ENCODE assay signal across 8 cellular contexts in genomic region chr11:64251986-64252837, GRCh38. TPM values are rescaled to one million over a fixed set of nuclear protein-coding genes. Genes with fewer than 3 reads are reported as not detected.
DNase-seq lines count a peak whose midpoint lies in the region; ATAC-seq and TF ChIP-seq lines count a peak whose summit lies in the region.

No MANE protein-coding gene starts in this region.

- DNase-seq in ELR (ENCODE audit: low read depth) = peak; percentile 78
- no peak for DNase-seq in LNCaP clone FGC (ENCODE audit: low read depth)
- DNase-seq in adipocyte (ENCODE audit: low read depth) = peak; percentile 49
- no peak for DNase-seq in spleen
- no peak for DNase-seq in NCI-H526 treated with DMSO at 0.1 percent for 48 hours (lab: John Stamatoyannopoulos, UW)
- DNase-seq in activated gamma-delta T cell (lab: John Stamatoyannopoulos, UW) = no peak

- H3K4me1 ChIP-seq in adipocyte (ENCODE audit: control insufficient read depth, insufficient read depth, low read length) (peaks cover 29% of the 10 kb centered on the region), spleen (peaks cover 9 to 71% (median 46%) of the 10 kb centered on the region in 6 donors)

- peak overlapping the region; percentile 92 for H3K9ac ChIP-seq in adipocyte (ENCODE audit: low read length)

- H3K27me3 ChIP-seq in adipocyte (replicated peaks; ENCODE audit: control insufficient read depth, insufficient read depth, low read length) (no peaks in the 10 kb centered on the region), spleen (replicated peaks in 1 of 7) (no peaks in the 10 kb centered on the region)

- TF ChIP-seq CTCF in LNCaP clone FGC (IDR thresholded peaks at IDR 0.05; ENCODE audit: control insufficient read depth, extremely low read depth, insufficient read depth) (no peak), spleen (IDR thresholded peaks at IDR 0.05 in 8 of 11, conservative IDR thresholded peaks at IDR 0.05 in 3 of 11) (peak in 5 of 11 experiments; percentile 23 to 45 (median 34))

- no peak for ATAC-seq in HG03520 (IDR thresholded peaks at IDR 0.05; ENCODE audit: unreplicated experiment)

- H3K4me3 ChIP-seq in LNCaP clone FGC (ENCODE audit: low read depth, low read length) (peak overlapping the region; percentile 85), adipocyte (ENCODE audit: low read length) (peak overlapping the region; percentile 93), iPS-11a (ENCODE audit: low read depth, low read length) (peak overlapping the region; percentile 85), spleen (peak overlapping the region; percentile 62 to 96 (median 80))

- WGBS in spleen, 5 donors = 5 to 6% (median 6%) methylated on average over 24 of the region's 24 CpGs

- intact Hi-C loops in spleen (cut with DNase I; ENCODE audit: low total_unique reads) = no loop called here

- H3K36me3 ChIP-seq in adipocyte (ENCODE audit: control insufficient read depth, insufficient read depth, low read length, severe bottlenecking) (peaks cover 17% of the 10 kb centered on the region), spleen (peaks cover 0 to 32% (median 19%) of the 10 kb centered on the region in 6 donors)

- TF ChIP-seq POLR2A in spleen (IDR thresholded peaks at IDR 0.05) = no peak

- peak overlapping the region in 5 of 8 donors; percentile 64 to 85 (median 82) for H3K27ac ChIP-seq in spleen

- H3K9me3 ChIP-seq in adipocyte (ENCODE audit: control insufficient read depth, low read length) (no peaks in the 10 kb centered on the region), spleen (no peaks in the 10 kb centered on the region)

RNA-seq across cellular contexts. Expression of gene PLCB3, which starts 0.9 kb away (rescaled TPM):
- total RNA-seq in spleen = 10 to 100 TPM; 20.7 to 28.3 (median 22.3) TPM
- 10 to 100 TPM in 1 of 3 donors, 1 to 10 TPM in 2; 3.8 to 11.9 (median 4.4) TPM for polyA plus RNA-seq in spleen

RNA-seq across cellular contexts. Expression of gene PPP1R14B, which starts 5.5 kb away (rescaled TPM):
- total RNA-seq in spleen = 10 to 100 TPM; 47.6 to 93.9 (median 78.3) TPM
- 100 to 1,000 TPM; 139 to 190 (median 168) TPM for polyA plus RNA-seq in spleen

RNA-seq across cellular contexts. Expression of gene FKBP2, which starts 11.3 kb away (rescaled TPM):
- 10 to 100 TPM; 26.9 to 98.3 (median 42.6) TPM for total RNA-seq in spleen
- polyA plus RNA-seq in spleen = 100 to 1,000 TPM in 1 of 3 donors, 10 to 100 TPM in 2; 90.8 to 104 (median 98.4) TPM

RNA-seq across cellular contexts. Expression of gene VEGFB, which starts 17.8 kb away (rescaled TPM):
- total RNA-seq in spleen = 100 to 1,000 TPM in 1 of 7 donors, 10 to 100 TPM in 6; 38.3 to 103 (median 63.5) TPM
- polyA plus RNA-seq in spleen = 10 to 100 TPM; 81.6 to 96.9 (median 87.1) TPM

RNA-seq across cellular contexts. Expression of gene DNAJC4, which starts 21.9 kb away (rescaled TPM):
- 10 to 100 TPM; 28.0 to 59.9 (median 49.0) TPM for total RNA-seq in spleen
- 100 to 1,000 TPM in 1 of 3 donors, 10 to 100 TPM in 2; 83.7 to 113 (median 85.8) TPM for polyA plus RNA-seq in spleen

Comparison
In these comparisons a context has a peak if more than half of its experiments do, and no peak if none do; other contexts are left out.
1. DNase-seq: peak in ELR (single experiment) and adipocyte (single experiment); none in LNCaP clone FGC (single experiment), spleen (single experiment), NCI-H526 treated with DMSO at 0.1 percent for 48 hours (single experiment) and activated gamma-delta T cell (single experiment).
2. Peak in every context shown above with its lines, with median percentiles within 50 percentile points of each other: H3K4me3 ChIP-seq.